Comparison of ENCODE assay signal across 23 cellular contexts in genomic region chr2:1078326-1078885, GRCh38.
"Had no signal": no experiment of that assay in that cellular context is flagged by ENCODE, and none has a peak within 500 bp of the region (broad histone marks: within the 10 kb centered on the region; RNA-seq: fewer than 3 reads in every experiment).

No MANE protein-coding gene starts in this region.

- H3K4me3 Mint-ChIP-seq: IgD-negative memory B cell had no signal

- H3K4me3 ChIP-seq: K562 had no signal

- H3K9me3 Mint-ChIP-seq: IgD-negative memory B cell had no signal

- H3K36me3 Mint-ChIP-seq: IgD-negative memory B cell had no signal

- H3K4me2 ChIP-seq: KMS-11, SK-N-SH had no signal

- H3K27ac ChIP-seq: HL-60, KMS-11, RWPE1 had no signal

- H3K9ac ChIP-seq: KMS-11, SK-N-SH had no signal

- DNase-seq: Kasumi-1, MM.1S, NCI-H1092 treated with DMSO at 0.1 percent for 48 hours, NCI-H1436, NCI-H187, NCI-H2029, NCI-H2081 treated with DMSO at 0.1 percent for 48 hours, NCI-H2171, NCI-H226, NCI-H446, NCI-H510A, NCI-H524 treated with DMSO at 0.1 percent for 48 hours, NCI-H69, NCI-H774, PC-3, SHP77, SK-N-SH had no signal

- ATAC-seq: K562, Panc1, PC-3 had no signal

- H3K27ac Mint-ChIP-seq: IgD-negative memory B cell had no signal

- H3K4me1 Mint-ChIP-seq: IgD-negative memory B cell had no signal
